In genomic region chr18:49075697-49076096, GRCh38 we compare ENCODE assay signal across 25 cellular contexts.
"Had no signal": no experiment of that assay in that cellular context is flagged by ENCODE, and none has a peak within 500 bp of the region (broad histone marks: within the 10 kb centered on the region; RNA-seq: fewer than 3 reads in every experiment).

No MANE protein-coding gene starts in this region.

- H3K9me3 Mint-ChIP-seq: activated naive CD4-positive, alpha-beta T cell treated with anti-CD3 and anti-CD28 coated beads, Interleukin-2, amount 50 U/mL, for 72 hours; activated T-helper 2 cell treated with anti-CD3 and anti-CD28 coated beads, Interferon-gamma antibody, Interleukin-2, Interleukin-4, amounts not matched to agents 10 μg/mL and 5 μg/mL and 100 μg/mL, durations not matched to agents 14 hours and 24 hours and 36 hours; central memory CD8-positive, alpha-beta T cell; stimulated activated memory B cell treated with anti-CD40 and anti-IgM and Interleukin-4, amounts not matched to agents 10 μg/mL and 1 μg/mL and 100 μg/mL, for 72 hours; stimulated activated naive CD8-positive, alpha-beta T cell treated with anti-CD3 and anti-CD28 coated beads, Interleukin-15, amount 100 ng/mL, for 72 hours; T-helper 2 cell treated with Interferon-gamma antibody and Interleukin-4, amounts not matched to agents 5 μg/mL and 100 μg/mL, for 36 hours had no signal

- ATAC-seq: activated CD4-positive, alpha-beta T cell treated with anti-CD3 and anti-CD28 coated beads for 36 hours; activated CD8-positive, alpha-beta memory T cell treated with anti-CD3 and anti-CD28 coated beads, Interleukin-2, amount 10 ng/mL, durations not matched to agents 7 days and 5 days; activated CD8-positive, alpha-beta T cell treated with anti-CD3 and anti-CD28 coated beads, Interleukin-2, amount 10 ng/mL, durations not matched to agents 7 days and 5 days; activated naive CD4-positive, alpha-beta T cell treated with anti-CD3 and anti-CD28 coated beads, Interleukin-2, amount 50 U/mL, for 72 hours; left lobe of liver; stimulated activated memory B cell treated with anti-CD40 and anti-IgM and Interleukin-4, amounts not matched to agents 10 μg/mL and 1 μg/mL and 100 μg/mL, for 72 hours; stimulated activated naive CD8-positive, alpha-beta T cell treated with anti-CD3 and anti-CD28 coated beads, Interleukin-15, amount 100 ng/mL, for 72 hours had no signal

- H3K4me3 ChIP-seq: sigmoid colon had no signal

- H3K36me3 ChIP-seq: sigmoid colon had no signal

- H3K27ac Mint-ChIP-seq: activated CD4-positive, alpha-beta T cell treated with anti-CD3 and anti-CD28 coated beads for 36 hours; activated CD8-positive, alpha-beta memory T cell treated with anti-CD3 and anti-CD28 coated beads, Interleukin-2, amount 10 ng/mL, durations not matched to agents 7 days and 5 days; activated CD8-positive, alpha-beta T cell treated with anti-CD3 and anti-CD28 coated beads, Interleukin-2, amount 10 ng/mL, durations not matched to agents 7 days and 5 days; activated naive CD4-positive, alpha-beta T cell treated with anti-CD3 and anti-CD28 coated beads, Interleukin-2, amount 50 U/mL, for 72 hours; activated T-helper 2 cell treated with anti-CD3 and anti-CD28 coated beads, Interferon-gamma antibody, Interleukin-2, Interleukin-4, amounts not matched to agents 10 μg/mL and 5 μg/mL and 100 μg/mL, durations not matched to agents 14 hours and 24 hours and 36 hours; nephron; stimulated activated memory B cell treated with anti-CD40 and anti-IgM and Interleukin-4, amounts not matched to agents 10 μg/mL and 1 μg/mL and 100 μg/mL, for 72 hours; stimulated activated naive CD8-positive, alpha-beta T cell treated with anti-CD3 and anti-CD28 coated beads, Interleukin-15, amount 100 ng/mL, for 72 hours; T-helper 2 cell treated with Interferon-gamma antibody and Interleukin-4, amounts not matched to agents 5 μg/mL and 100 μg/mL, for 36 hours had no signal

- H3K36me3 Mint-ChIP-seq: activated naive CD4-positive, alpha-beta T cell treated with anti-CD3 and anti-CD28 coated beads, Interleukin-2, amount 50 U/mL, for 72 hours had no signal

- H3K4me1 Mint-ChIP-seq: central memory CD8-positive, alpha-beta T cell; stimulated activated memory B cell treated with anti-CD40 and anti-IgM and Interleukin-4, amounts not matched to agents 10 μg/mL and 1 μg/mL and 100 μg/mL, for 72 hours had no signal

- H3K9me3 ChIP-seq: sigmoid colon had no signal

- H3K27me3 ChIP-seq: sigmoid colon had no signal

- DNase-seq: activated CD4-positive, alpha-beta T cell treated with anti-CD3 and anti-CD28 coated beads for 36 hours; activated CD4-positive, CD25-positive, alpha-beta regulatory T cell; activated CD8-positive, alpha-beta memory T cell treated with anti-CD3 and anti-CD28 coated beads, Interleukin-2, amount 10 ng/mL, durations not matched to agents 7 days and 5 days; activated CD8-positive, alpha-beta T cell treated with anti-CD3 and anti-CD28 coated beads, Interleukin-2, amount 10 ng/mL, durations not matched to agents 7 days and 5 days; activated naive CD4-positive, alpha-beta T cell; activated T-cell treated with anti-CD3 and anti-CD28 coated beads, Interleukin-2, amount 50 U/mL, for 48 hours; effector CD8-positive, alpha-beta T cell; foreskin fibroblast; head of caudate nucleus; kidney glomerular epithelial cell; sigmoid colon; small intestine; stimulated activated CD4-positive, alpha-beta T cell treated with anti-CD3 and anti-CD28 coated beads, Interleukin-1b, Interleukin-23, amount 100 ng/mL, for 48 hours; stimulated activated CD4-positive, alpha-beta T cell treated with anti-CD3 and anti-CD28 coated beads, Interleukin-4, amount 100 ng/mL, for 4 hours; stimulated activated CD8-positive, alpha-beta memory T cell treated with anti-CD3 and anti-CD28 coated beads, Interleukin-4, amount 100 ng/mL, for 48 hours; stimulated activated naive CD8-positive, alpha-beta T cell treated with anti-CD3 and anti-CD28 coated beads, Interleukin-15, amount 100 ng/mL, for 72 hours; substantia nigra; T-helper 1 cell had no signal

- H3K4me1 ChIP-seq: sigmoid colon had no signal

- H3K4me3 Mint-ChIP-seq: activated CD4-positive, alpha-beta T cell treated with anti-CD3 and anti-CD28 coated beads for 36 hours; activated CD8-positive, alpha-beta memory T cell treated with anti-CD3 and anti-CD28 coated beads, Interleukin-2, amount 10 ng/mL, durations not matched to agents 7 days and 5 days; activated CD8-positive, alpha-beta T cell treated with anti-CD3 and anti-CD28 coated beads, Interleukin-2, amount 10 ng/mL, durations not matched to agents 7 days and 5 days; central memory CD8-positive, alpha-beta T cell; nephron; stimulated activated memory B cell treated with anti-CD40 and anti-IgM and Interleukin-4, amounts not matched to agents 10 μg/mL and 1 μg/mL and 100 μg/mL, for 72 hours; stimulated activated naive CD8-positive, alpha-beta T cell treated with anti-CD3 and anti-CD28 coated beads, Interleukin-15, amount 100 ng/mL, for 72 hours; T-helper 2 cell treated with Interferon-gamma antibody and Interleukin-4, amounts not matched to agents 5 μg/mL and 100 μg/mL, for 36 hours had no signal

- H3K27me3 Mint-ChIP-seq: activated CD4-positive, alpha-beta T cell treated with anti-CD3 and anti-CD28 coated beads for 36 hours; activated CD8-positive, alpha-beta memory T cell treated with anti-CD3 and anti-CD28 coated beads, Interleukin-2, amount 10 ng/mL, durations not matched to agents 7 days and 5 days; central memory CD8-positive, alpha-beta T cell; stimulated activated memory B cell treated with anti-CD40 and anti-IgM and Interleukin-4, amounts not matched to agents 10 μg/mL and 1 μg/mL and 100 μg/mL, for 72 hours; stimulated activated naive CD8-positive, alpha-beta T cell treated with anti-CD3 and anti-CD28 coated beads, Interleukin-15, amount 100 ng/mL, for 72 hours had no signal
